24 cellular contexts compared by ENCODE assay signal in the genomic region with DNA sequence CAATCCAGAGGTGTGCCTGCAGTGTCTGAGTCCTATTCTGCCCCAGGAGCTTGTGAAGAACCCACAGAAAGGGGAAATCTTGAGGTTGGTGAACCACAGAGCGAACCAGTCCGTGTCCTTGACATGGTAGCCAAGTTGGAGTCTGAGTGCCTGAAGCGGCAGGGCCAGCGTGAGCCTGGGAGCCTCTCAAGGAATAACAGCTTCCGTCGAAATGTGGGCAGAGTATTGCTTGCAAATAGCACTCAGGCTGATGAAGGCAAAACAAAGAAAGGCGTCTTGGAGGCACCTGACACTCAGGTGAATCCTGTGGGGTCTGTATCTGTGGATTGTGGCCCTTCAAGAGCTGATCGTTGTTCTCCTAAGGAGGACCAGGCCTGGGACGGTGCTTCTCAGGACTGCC.
DNase-seq lines count a peak whose midpoint lies in the region; ATAC-seq and TF ChIP-seq lines count a peak whose summit lies in the region.
"Had no signal": no experiment of that assay in that cellular context is flagged by ENCODE, and none has a peak within 500 bp of the region (broad histone marks: within the 10 kb centered on the region; RNA-seq: fewer than 3 reads in every experiment).

No MANE protein-coding gene starts in this region.

- no peak for DNase-seq in activated naive CD4-positive, alpha-beta T cell treated with anti-CD3 and anti-CD28 coated beads for 36 hours
- no peak for DNase-seq in activated naive CD4-positive, alpha-beta T cell (lab: John Stamatoyannopoulos, UW)
- DNase-seq in T-cell (no peak), osteocyte (ENCODE audit: extremely low spot score, unreplicated experiment) (peak; percentile 65), anterior cingulate cortex (lab: John Stamatoyannopoulos, UW) (no peak)
- DNase-seq in effector memory CD8-positive, alpha-beta T cell, result no peak
- DNase-seq: 8988T; Caco-2; CD4-positive, CD25-positive, alpha-beta regulatory T cell; GOT3; HFFc6; IMR-90; KG1; MG63; NCI-H1105 treated with DMSO at 0.1 percent for 48 hours; NCI-H146; NCI-H1930; NCI-H2107; NCI-H446 treated with DMSO at 0.1 percent for 48 hours; NCI-H526; RPMI8226; SHP77 had no signal

- H3K27ac Mint-ChIP-seq in activated naive CD4-positive, alpha-beta T cell treated with anti-CD3 and anti-CD28 coated beads for 36 hours, result peak overlapping the region; percentile 59
- H3K27ac Mint-ChIP-seq in T-cell, result peak overlapping the region; percentile 56 to 68
- peak overlapping the region; percentile 59 to 87 for H3K27ac Mint-ChIP-seq in effector memory CD8-positive, alpha-beta T cell
- H3K27ac Mint-ChIP-seq in osteocyte (ENCODE audit: unreplicated experiment), result no peak overlapping the region
- H3K27ac Mint-ChIP-seq: HFFc6 had no signal

- H3K9me3 Mint-ChIP-seq in activated naive CD4-positive, alpha-beta T cell treated with anti-CD3 and anti-CD28 coated beads for 36 hours, result no peaks in the 10 kb centered on the region
- no peaks in the 10 kb centered on the region for H3K9me3 Mint-ChIP-seq in T-cell
- no peaks in the 10 kb centered on the region for H3K9me3 Mint-ChIP-seq in effector memory CD8-positive, alpha-beta T cell
- no peaks in the 10 kb centered on the region for H3K9me3 Mint-ChIP-seq in osteocyte (ENCODE audit: unreplicated experiment)
- H3K9me3 Mint-ChIP-seq: CD4-positive, CD25-positive, alpha-beta regulatory T cell; HFFc6 had no signal

- no peak for ATAC-seq in T-cell (replicated peaks in 1 of 4)
- no peak for ATAC-seq in effector memory CD8-positive, alpha-beta T cell (replicated peaks)
- ATAC-seq in GM18502 (IDR thresholded peaks at IDR 0.05; ENCODE audit: poor library complexity, unreplicated experiment), result no peak
- no peak for ATAC-seq in HG02678 (IDR thresholded peaks at IDR 0.05; ENCODE audit: unreplicated experiment)

- no peak for TF ChIP-seq CTCF in osteocyte (IDR thresholded peaks at IDR 0.05)

- intact Hi-C loops in activated naive CD4-positive, alpha-beta T cell treated with anti-CD3 and anti-CD28 coated beads for 36 hours (cut with micrococcal nuclease), result no loop called here

- no peak overlapping the region for H3K4me3 Mint-ChIP-seq in activated naive CD4-positive, alpha-beta T cell treated with anti-CD3 and anti-CD28 coated beads for 36 hours
- H3K4me3 Mint-ChIP-seq in T-cell (no peak overlapping the region), osteocyte (ENCODE audit: unreplicated experiment) (no peak overlapping the region)
- no peak overlapping the region for H3K4me3 Mint-ChIP-seq in effector memory CD8-positive, alpha-beta T cell
- H3K4me3 Mint-ChIP-seq: HFFc6 had no signal

- H3K27me3 Mint-ChIP-seq in activated naive CD4-positive, alpha-beta T cell treated with anti-CD3 and anti-CD28 coated beads for 36 hours (ENCODE audit: low read depth), result no peaks in the 10 kb centered on the region
- H3K27me3 Mint-ChIP-seq in T-cell (no peaks in the 10 kb centered on the region), osteocyte (ENCODE audit: unreplicated experiment) (no peaks in the 10 kb centered on the region)
- H3K27me3 Mint-ChIP-seq in effector memory CD8-positive, alpha-beta T cell, result no peaks in the 10 kb centered on the region
- H3K27me3 Mint-ChIP-seq: CD4-positive, CD25-positive, alpha-beta regulatory T cell had no signal

- H3K36me3 Mint-ChIP-seq in activated naive CD4-positive, alpha-beta T cell treated with anti-CD3 and anti-CD28 coated beads for 36 hours (ENCODE audit: low read depth), result peaks cover 11% of the 10 kb centered on the region
- H3K36me3 Mint-ChIP-seq in T-cell (peaks cover 21% of the 10 kb centered on the region), osteocyte (ENCODE audit: unreplicated experiment) (peaks cover 11% of the 10 kb centered on the region)
- H3K36me3 Mint-ChIP-seq in effector memory CD8-positive, alpha-beta T cell (ENCODE audit: insufficient read depth), result peaks cover 8% of the 10 kb centered on the region

- CTCF ChIA-PET in activated naive CD4-positive, alpha-beta T cell treated with anti-CD3 and anti-CD28 coated beads for 36 hours (lab: Charles Lee), result interaction anchor here (0.6 to 5.0 kb wide), 7 partner anchors 13 to 319 kb away, joined by 3 to 27 read pairs (median 4); a partner anchor contains a TSS
- CTCF ChIA-PET in T-cell (lab: Charles Lee), result interaction anchor here (1.1 to 2.4 kb wide), 6 partner anchors 13 to 83 kb away, joined by 4 to 9 read pairs (median 6); a partner anchor contains a TSS

- POLR2A ChIA-PET in T-cell (lab: Charles Lee), result interaction anchor here in 1 of 2 donors (0.5 kb wide), 1 partner anchor 35 kb away, joined by 3 read pairs; no protein-coding TSS in a partner anchor

- H3K4me1 Mint-ChIP-seq in activated naive CD4-positive, alpha-beta T cell treated with anti-CD3 and anti-CD28 coated beads for 36 hours (ENCODE audit: low read depth), result peaks cover 47% of the 10 kb centered on the region
- H3K4me1 Mint-ChIP-seq in T-cell (peaks cover 32 to 63% (median 56%) of the 10 kb centered on the region in 3 donors), osteocyte (ENCODE audit: unreplicated experiment) (no peaks in the 10 kb centered on the region)
- H3K4me1 Mint-ChIP-seq in effector memory CD8-positive, alpha-beta T cell (ENCODE audit: low read depth in 2 of 2), result peaks cover 22 to 41% of the 10 kb centered on the region in 2 donors
